Comparison of ENCODE assay signal across 1 cellular context in genomic region chr9:137189297-137190295, GRCh38.
TF ChIP-seq lines count a peak whose summit lies in the region.

No MANE protein-coding gene starts in this region.

TF ChIP-seq in HEK293, 187 proteins besides CTCF, POLR2A, EP300 and RAD21 (continued from another document):
- no peak for TF ChIP-seq PATZ1 (tag by site-specific recombination; IDR thresholded peaks at IDR 0.05)
- peak; percentile 68; the same call in 1 of the 2 replicates for TF ChIP-seq ZIC2 (tag by site-specific recombination; IDR thresholded peaks at IDR 0.05)
- TF ChIP-seq ZNF843 (tag by site-specific recombination; IDR thresholded peaks at IDR 0.05) = no peak
- no peak for TF ChIP-seq ZNF148 (tag by site-specific recombination; IDR thresholded peaks at IDR 0.05; ENCODE audit: borderline replicate concordance)
- no peak for TF ChIP-seq ZNF404 (tag by site-specific recombination; IDR thresholded peaks at IDR 0.05)
- no peak for TF ChIP-seq ZNF146 (tag by site-specific recombination; IDR thresholded peaks at IDR 0.05)
- TF ChIP-seq INSM2 (tag by site-specific recombination; IDR thresholded peaks at IDR 0.05) = no peak
- TF ChIP-seq ZNF239 (tag by site-specific recombination; IDR thresholded peaks at IDR 0.05) = no peak
- TF ChIP-seq REPIN1 (tag by site-specific recombination; IDR thresholded peaks at IDR 0.05; ENCODE audit: low read depth) = no peak
- TF ChIP-seq ZNF600 (tag by site-specific recombination; IDR thresholded peaks at IDR 0.05) = peak; percentile 31; the same call in 1 of the 2 replicates
- TF ChIP-seq ZBTB8A (tag by site-specific recombination; IDR thresholded peaks at IDR 0.05) = no peak
- no peak; the same call in 1 of the 2 replicates for TF ChIP-seq ZNF2 (tag by site-specific recombination; IDR thresholded peaks at IDR 0.05)
- TF ChIP-seq SP7 (tag by site-specific recombination; IDR thresholded peaks at IDR 0.05) = no peak
- no peak for TF ChIP-seq ZNF529 (tag by site-specific recombination; IDR thresholded peaks at IDR 0.05; ENCODE audit: insufficient replicate concordance)
- TF ChIP-seq ZXDB (tag by site-specific recombination; IDR thresholded peaks at IDR 0.05) = no peak
- no peak for TF ChIP-seq ZNF37A (tag by site-specific recombination; IDR thresholded peaks at IDR 0.05)
- TF ChIP-seq KLF10 (tag by site-specific recombination; IDR thresholded peaks at IDR 0.05) = no peak
- no peak for TF ChIP-seq ZNF658 (tag by site-specific recombination; IDR thresholded peaks at IDR 0.05)
- no peak for TF ChIP-seq GFI1B (tag by site-specific recombination; IDR thresholded peaks at IDR 0.05)
- peak; percentile 11 for TF ChIP-seq ZNF501 (tag by site-specific recombination; IDR thresholded peaks at IDR 0.05)
- no peak for TF ChIP-seq ZNF366 (tag by site-specific recombination; conservative IDR thresholded peaks at IDR 0.05)
- no peak for TF ChIP-seq ZNF558 (tag by site-specific recombination; IDR thresholded peaks at IDR 0.05)
- no peak for TF ChIP-seq ZNF473 (tag by site-specific recombination; IDR thresholded peaks at IDR 0.05)
- TF ChIP-seq ZNF521 (tag by site-specific recombination; IDR thresholded peaks at IDR 0.05) = no peak
- TF ChIP-seq ZNF350 (tag by site-specific recombination; IDR thresholded peaks at IDR 0.05) = no peak
- 0 out of 2 replicates have a peak, but pooled peaks have one; percentile 40 for TF ChIP-seq ZBTB17 (tag by site-specific recombination; IDR thresholded peaks at IDR 0.05)
- no peak for TF ChIP-seq ZNF311 (tag by site-specific recombination; IDR thresholded peaks at IDR 0.05; ENCODE audit: borderline replicate concordance)
- TF ChIP-seq ZNF513 (tag by site-specific recombination; IDR thresholded peaks at IDR 0.05) = no peak
- peak; percentile 82 for TF ChIP-seq HIC1 (tag by site-specific recombination; IDR thresholded peaks at IDR 0.05)
- no peak for TF ChIP-seq ZNF202 (tag by site-specific recombination; IDR thresholded peaks at IDR 0.05; ENCODE audit: borderline replicate concordance)
- TF ChIP-seq KLF1 (tag by site-specific recombination; IDR thresholded peaks at IDR 0.05) = no peak
- no peak for TF ChIP-seq OSR2 (tag by site-specific recombination; IDR thresholded peaks at IDR 0.05)
- peak; percentile 55; the same call in 1 of the 2 replicates for TF ChIP-seq SCRT2 (tag by site-specific recombination; IDR thresholded peaks at IDR 0.05)
- TF ChIP-seq ZFHX2 (tag by site-specific recombination; conservative IDR thresholded peaks at IDR 0.05) = no peak
- no peak for TF ChIP-seq ZNF549 (tag by site-specific recombination; IDR thresholded peaks at IDR 0.05)
- TF ChIP-seq ZNF18 (tag by site-specific recombination; IDR thresholded peaks at IDR 0.05) = no peak
- TF ChIP-seq ZBTB48 (tag by site-specific recombination; IDR thresholded peaks at IDR 0.05) = 0 out of 2 replicates have a peak, but pooled peaks have one; percentile 1
- TF ChIP-seq ZFP3 (tag by site-specific recombination; IDR thresholded peaks at IDR 0.05; ENCODE audit: low read depth) = no peak
- TF ChIP-seq ZNF785 (tag by site-specific recombination; IDR thresholded peaks at IDR 0.05) = no peak
- no peak for TF ChIP-seq ZNF654 (tag by site-specific recombination; IDR thresholded peaks at IDR 0.05; ENCODE audit: low read depth)
- no peak for TF ChIP-seq ZNF10 (tag by site-specific recombination; IDR thresholded peaks at IDR 0.05)
- no peak for TF ChIP-seq ZNF449 (tag by site-specific recombination; IDR thresholded peaks at IDR 0.05)
- no peak for TF ChIP-seq ZNF707 (tag by site-specific recombination; IDR thresholded peaks at IDR 0.05)
- no peak; the same call in 1 of the 2 replicates for TF ChIP-seq ZNF394 (tag by site-specific recombination; IDR thresholded peaks at IDR 0.05; ENCODE audit: borderline replicate concordance)
- no peak for TF ChIP-seq ZNF184 (tag by site-specific recombination; IDR thresholded peaks at IDR 0.05)
- TF ChIP-seq SP3 (tag by site-specific recombination; IDR thresholded peaks at IDR 0.05) = no peak
- TF ChIP-seq ZNF132 (tag by site-specific recombination; IDR thresholded peaks at IDR 0.05; ENCODE audit: borderline replicate concordance) = no peak
- TF ChIP-seq ZBTB7A (tag by site-specific recombination; IDR thresholded peaks at IDR 0.05; ENCODE audit: low read depth) = no peak
- TF ChIP-seq ZNF555 (tag by site-specific recombination; conservative IDR thresholded peaks at IDR 0.05) = no peak
- TF ChIP-seq GLI4 (tag by site-specific recombination; IDR thresholded peaks at IDR 0.05) = no peak
- TF ChIP-seq ZFP41 (tag by site-specific recombination; IDR thresholded peaks at IDR 0.05; ENCODE audit: borderline replicate concordance) = no peak
- no peak for TF ChIP-seq MZF1 (tag by site-specific recombination; IDR thresholded peaks at IDR 0.05; ENCODE audit: borderline replicate concordance)
- TF ChIP-seq ZNF248 (tag by site-specific recombination; IDR thresholded peaks at IDR 0.05) = no peak
- TF ChIP-seq ZNF639 (tag by site-specific recombination; IDR thresholded peaks at IDR 0.05) = no peak
- TF ChIP-seq ZNF645 (tag by site-specific recombination; IDR thresholded peaks at IDR 0.05) = no peak
